In the genomic region with DNA sequence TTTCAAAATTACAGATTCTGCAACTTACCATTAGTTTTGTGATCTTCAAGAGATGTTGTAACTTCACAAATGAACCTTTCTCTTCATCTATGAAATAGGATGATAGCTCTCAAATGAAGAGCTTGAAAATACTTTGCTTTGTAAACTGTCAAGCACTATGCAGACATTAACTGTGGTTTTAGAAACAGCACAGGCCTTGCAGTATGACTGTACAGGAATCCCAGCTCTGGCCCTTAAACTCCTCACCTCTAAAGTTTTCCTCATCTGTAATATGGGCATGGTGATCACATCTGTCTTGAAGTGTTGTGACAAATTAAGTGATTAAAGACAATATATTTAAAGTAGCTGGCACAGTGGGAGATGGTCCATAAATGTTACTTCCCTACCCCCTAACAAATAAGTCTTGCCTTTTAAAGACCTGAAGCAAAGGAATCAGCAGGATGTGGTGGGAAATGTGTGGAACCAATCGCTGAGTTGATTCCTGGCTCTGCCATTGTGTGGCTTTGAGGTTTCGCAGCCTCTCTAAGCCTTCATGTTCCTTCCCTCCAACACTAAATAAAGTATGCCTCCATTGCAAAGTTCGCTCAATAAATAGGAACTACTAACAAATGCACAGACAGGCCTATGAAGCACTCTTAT, we compare ENCODE assay signal across 9 cellular contexts. TPM values are rescaled to one million over a fixed set of nuclear protein-coding genes. Genes with fewer than 3 reads are reported as not detected.
DNase-seq lines count a peak whose midpoint lies in the region; ATAC-seq and TF ChIP-seq lines count a peak whose summit lies in the region.
"Had no signal": no experiment of that assay in that cellular context is flagged by ENCODE, and none has a peak within 500 bp of the region (broad histone marks: within the 10 kb centered on the region; RNA-seq: fewer than 3 reads in every experiment).

No MANE protein-coding gene starts in this region.

- CTCF ChIA-PET in activated CD8-positive, alpha-beta memory T cell treated with anti-CD3 and anti-CD28 coated beads, Interleukin-2, amount 10 ng/mL, durations not matched to agents 7 days and 5 days (lab: Charles Lee), result interaction anchor here (0.7 to 14.9 kb wide), 17 partner anchors 9 to 299 kb away, joined by 3 to 530 read pairs (median 3); partner anchors contain the start of genes PEF1 and SPOCD1
- CTCF ChIA-PET in T-cell (lab: Charles Lee), result interaction anchor here (0.6 to 2.0 kb wide), 13 partner anchors 12 to 181 kb away, joined by 3 to 11 read pairs (median 4); partner anchors contain the start of gene KHDRBS1 (in 1 of the 2)

- peaks cover 15% of the 10 kb centered on the region for H3K4me1 ChIP-seq in iPS-18a (ENCODE audit: control insufficient read depth, low read depth, low read length)
- peaks cover 29% of the 10 kb centered on the region for H3K4me1 ChIP-seq in testis

- TF ChIP-seq CTCF in testis (IDR thresholded peaks at IDR 0.05), result no peak

- TF ChIP-seq POLR2A in testis (IDR thresholded peaks at IDR 0.05), result no peak

- no peaks in the 10 kb centered on the region for H3K36me3 Mint-ChIP-seq in activated CD8-positive, alpha-beta memory T cell treated with anti-CD3 and anti-CD28 coated beads, Interleukin-2, amount 10 ng/mL, durations not matched to agents 7 days and 5 days
- H3K36me3 Mint-ChIP-seq in T-cell, result no peaks in the 10 kb centered on the region

- H3K4me3 Mint-ChIP-seq in activated CD8-positive, alpha-beta memory T cell treated with anti-CD3 and anti-CD28 coated beads, Interleukin-2, amount 10 ng/mL, durations not matched to agents 7 days and 5 days, result peak overlapping the region; percentile 77
- H3K4me3 Mint-ChIP-seq in T-cell, result peak overlapping the region; percentile 82 to 84 (median 84)

- H3K36me3 ChIP-seq in iPS-18a (ENCODE audit: control insufficient read depth, low read depth, low read length) (no peaks in the 10 kb centered on the region), testis (ENCODE audit: low read depth, missing control alignments) (no peaks in the 10 kb centered on the region)

- peak overlapping the region; percentile 64 for H3K4me3 ChIP-seq in iPS-18a (ENCODE audit: low read length)
- H3K4me3 ChIP-seq in testis, result peak overlapping the region in 1 of 2 donors; percentile 67

- H3K9me3 Mint-ChIP-seq in activated CD8-positive, alpha-beta memory T cell treated with anti-CD3 and anti-CD28 coated beads, Interleukin-2, amount 10 ng/mL, durations not matched to agents 7 days and 5 days (ENCODE audit: low read depth), result no peaks in the 10 kb centered on the region
- no peaks in the 10 kb centered on the region for H3K9me3 Mint-ChIP-seq in T-cell

- peaks cover 11% of the 10 kb centered on the region for H3K27me3 ChIP-seq in iPS-18a (ENCODE audit: control insufficient read depth, insufficient read depth, low read length)
- H3K27me3 ChIP-seq in testis, result no peaks in the 10 kb centered on the region

- H3K27me3 Mint-ChIP-seq in activated CD8-positive, alpha-beta memory T cell treated with anti-CD3 and anti-CD28 coated beads, Interleukin-2, amount 10 ng/mL, durations not matched to agents 7 days and 5 days, result no peaks in the 10 kb centered on the region
- H3K27me3 Mint-ChIP-seq in T-cell, result no peaks in the 10 kb centered on the region

- peak; percentile 38 for ATAC-seq in activated CD8-positive, alpha-beta memory T cell treated with anti-CD3 and anti-CD28 coated beads, Interleukin-2, amount 10 ng/mL, durations not matched to agents 7 days and 5 days
- ATAC-seq in T-cell (replicated peaks in 1 of 4) (peak; percentile 24 to 40 (median 36)), GM21786 (IDR thresholded peaks at IDR 0.05; ENCODE audit: unreplicated experiment) (no peak), GM18517 (IDR thresholded peaks at IDR 0.05; ENCODE audit: unreplicated experiment) (no peak)

- no peaks in the 10 kb centered on the region for H3K9me3 ChIP-seq in iPS-18a (ENCODE audit: control insufficient read depth, low read depth, low read length)
- H3K9me3 ChIP-seq in testis, result no peaks in the 10 kb centered on the region

- peak overlapping the region; percentile 96 for H3K27ac Mint-ChIP-seq in activated CD8-positive, alpha-beta memory T cell treated with anti-CD3 and anti-CD28 coated beads, Interleukin-2, amount 10 ng/mL, durations not matched to agents 7 days and 5 days
- H3K27ac Mint-ChIP-seq in T-cell, result peak overlapping the region; percentile 96 to 98

- intact Hi-C loops in testis (cut with DNase I; ENCODE audit: low total_unique reads), result no loop called here

- H3K4me1 Mint-ChIP-seq in activated CD8-positive, alpha-beta memory T cell treated with anti-CD3 and anti-CD28 coated beads, Interleukin-2, amount 10 ng/mL, durations not matched to agents 7 days and 5 days, result peaks cover 68% of the 10 kb centered on the region
- H3K4me1 Mint-ChIP-seq in T-cell, result peaks cover 57 to 74% (median 66%) of the 10 kb centered on the region in 3 donors

- peak overlapping the region; percentile 70 for H3K27ac ChIP-seq in iPS-18a (ENCODE audit: low read length)
- H3K27ac ChIP-seq in testis, result peak overlapping the region; percentile 92 to 99
- H3K27ac ChIP-seq: C4-2B had no signal

- peak overlapping the region; percentile 78 for H3K9ac ChIP-seq in iPS-18a (ENCODE audit: low read length)

- WGBS in testis, 2 donors, result 32 to 53% methylated on average over 3 of the region's 3 CpGs

- peak; percentile 89 for DNase-seq in activated CD8-positive, alpha-beta memory T cell treated with anti-CD3 and anti-CD28 coated beads, Interleukin-2, amount 10 ng/mL, durations not matched to agents 7 days and 5 days
- DNase-seq in activated CD8-positive, alpha-beta memory T cell treated with anti-CD3 and anti-CD28 coated beads, Interleukin-2, amount 50 U/mL, for 4 hours, result no peak
- DNase-seq in T-cell, result peak in 14 of 34 experiments; percentile 24 to 61 (median 37)
- DNase-seq in testis, result no peak
- DNase-seq in NCI-H2227 treated with DMSO at 0.1 percent for 48 hours (lab: John Stamatoyannopoulos, UW), result no peak

- POLR2A ChIA-PET in T-cell (lab: Charles Lee), result no interaction called here

RNA-seq across cellular contexts. Expression of gene PTP4A2, which starts 5.5 kb away (rescaled TPM):
- total RNA-seq in activated CD8-positive, alpha-beta memory T cell treated with anti-CD3 and anti-CD28 coated beads, Interleukin-2, amount 10 ng/mL, durations not matched to agents 7 days and 5 days, result 100 to 1,000 TPM; 401 to 507 TPM
- total RNA-seq in T-cell (100 to 1,000 TPM; 187 to 341 (median 224) TPM), testis (100 to 1,000 TPM; 137 to 189 TPM)
- 305 TPM for polyA plus RNA-seq in testis (ENCODE audit: insufficient read depth, low read depth, low replicate concordance)

Comparison
In these comparisons a context has a peak if more than half of its experiments do, and no peak if none do; other contexts are left out.
1. ATAC-seq: peak in activated CD8-positive, alpha-beta memory T cell treated with anti-CD3 and anti-CD28 coated beads, Interleukin-2, amount 10 ng/mL, durations not matched to agents 7 days and 5 days (single experiment) and T-cell (4 of 4); none in GM21786 (single experiment) and GM18517 (single experiment).